ENCODE assay signal across 15 cellular contexts in genomic region chr6:106751501-106752252, GRCh38.
DNase-seq lines count a peak whose midpoint lies in the region; ATAC-seq and TF ChIP-seq lines count a peak whose summit lies in the region.
"Had no signal": no experiment of that assay in that cellular context is flagged by ENCODE, and none has a peak within 500 bp of the region (broad histone marks: within the 10 kb centered on the region; RNA-seq: fewer than 3 reads in every experiment).

No MANE protein-coding gene starts in this region.

- no peak for ATAC-seq in HG03159 (IDR thresholded peaks at IDR 0.05; ENCODE audit: unreplicated experiment)

- no peak overlapping the region for H3K4me3 ChIP-seq in adrenal gland
- H3K4me3 ChIP-seq: neural progenitor cell had no signal

- no TSS peak for BruUV-seq in Calu3 (replicated peaks; lab: Mats Ljungman, UMichigan)

- H3K4me3 Mint-ChIP-seq in Calu3 (ENCODE audit: low read depth, unreplicated experiment) (no peak overlapping the region), mesothelial cell of epicardium (no peak overlapping the region)
- H3K4me3 Mint-ChIP-seq: CD4-positive, alpha-beta memory T cell; endodermal cell; IgD-negative memory B cell; neural progenitor cell; T-helper 1 cell treated with Interleukin-12 subunit alpha and Interleukin-12 subunit beta and Interleukin-4 antibody, amounts not matched to agents 30 μg/mL and 1 μg/mL, for 36 hours had no signal

- no peaks in the 10 kb centered on the region for H3K9me3 Mint-ChIP-seq in Calu3 (ENCODE audit: low read depth, unreplicated experiment)
- H3K9me3 Mint-ChIP-seq in mesothelial cell of epicardium = no peaks in the 10 kb centered on the region
- H3K9me3 Mint-ChIP-seq: CD4-positive, alpha-beta memory T cell; endodermal cell; IgD-negative memory B cell; neural progenitor cell; T-helper 1 cell treated with Interleukin-12 subunit alpha and Interleukin-12 subunit beta and Interleukin-4 antibody, amounts not matched to agents 30 μg/mL and 1 μg/mL, for 36 hours had no signal

- CTCF ChIA-PET in Calu3 (lab: Charles Lee) = interaction anchor here (0.6 to 0.8 kb wide), 2 partner anchors 10 to 48 kb away, joined by 3 read pairs; no protein-coding TSS in a partner anchor

- H3K27me3 Mint-ChIP-seq in Calu3 (ENCODE audit: unreplicated experiment) = no peaks in the 10 kb centered on the region
- H3K27me3 Mint-ChIP-seq in mesothelial cell of epicardium (ENCODE audit: low read depth) = no peaks in the 10 kb centered on the region
- H3K27me3 Mint-ChIP-seq: IgD-negative memory B cell had no signal

- no peaks in the 10 kb centered on the region for H3K4me1 ChIP-seq in adrenal gland (replicated peaks in 1 of 2)

- H3K36me3 Mint-ChIP-seq in Calu3 (ENCODE audit: insufficient read depth, unreplicated experiment) = peaks cover 5% of the 10 kb centered on the region
- H3K36me3 Mint-ChIP-seq in mesothelial cell of epicardium = no peaks in the 10 kb centered on the region
- H3K36me3 Mint-ChIP-seq: CD4-positive, alpha-beta memory T cell; neural progenitor cell had no signal

- intact Hi-C loops in Calu3 (cut with micrococcal nuclease; ENCODE audit: unreplicated experiment) (no loop called here), adrenal gland (cut with DNase I) (no loop called here)

- DNase-seq in Calu3 = peak; percentile 54
- DNase-seq in M059J (ENCODE audit: low read depth) = peak; percentile 92
- DNase-seq in SW480 (ENCODE audit: low spot score) = peak; percentile 12
- DNase-seq in mesothelial cell of epicardium (ENCODE audit: low spot score in 2 of 2, unreplicated experiment in 2 of 2) = no peak
- no peak for DNase-seq in activated CD4-positive, alpha-beta T cell treated with anti-CD3 and anti-CD28 coated beads, Interleukin-2, amount 50 U/mL, for 1 hour
- DNase-seq in Kasumi-1 (lab: John Stamatoyannopoulos, UW) = no peak
- DNase-seq in adrenal gland = no peak
- DNase-seq: CD4-positive, alpha-beta memory T cell; endodermal cell; NCI-H345; stimulated activated naive CD4-positive, alpha-beta T cell treated with Interleukin-2 at 50 U/mL for 16 hours had no signal

- H3K27ac ChIP-seq in adrenal gland = no peak overlapping the region
- H3K27ac ChIP-seq: neural progenitor cell had no signal

- no peaks in the 10 kb centered on the region for H3K9me3 ChIP-seq in adrenal gland (replicated peaks in 1 of 3)

- no peaks in the 10 kb centered on the region for H3K36me3 ChIP-seq in adrenal gland (replicated peaks in 1 of 2)
- H3K36me3 ChIP-seq: neural progenitor cell had no signal

- TF ChIP-seq CTCF in Calu3 (IDR thresholded peaks at IDR 0.05; ENCODE audit: unreplicated experiment) = no peak
- no peak for TF ChIP-seq CTCF in mesothelial cell of epicardium (IDR thresholded peaks at IDR 0.05; ENCODE audit: unreplicated experiment)
- no peak for TF ChIP-seq CTCF in adrenal gland (IDR thresholded peaks at IDR 0.05)

- peak overlapping the region; percentile 58 for H3K27ac Mint-ChIP-seq in Calu3 (ENCODE audit: unreplicated experiment)
- peak overlapping the region; percentile 98 for H3K27ac Mint-ChIP-seq in mesothelial cell of epicardium
- H3K27ac Mint-ChIP-seq: CD4-positive, alpha-beta memory T cell; endodermal cell; IgD-negative memory B cell; neural progenitor cell; T-helper 1 cell treated with Interleukin-12 subunit alpha and Interleukin-12 subunit beta and Interleukin-4 antibody, amounts not matched to agents 30 μg/mL and 1 μg/mL, for 36 hours had no signal

- H3K27me3 ChIP-seq in adrenal gland = no peaks in the 10 kb centered on the region
- H3K27me3 ChIP-seq: neural progenitor cell had no signal

- peaks cover 61% of the 10 kb centered on the region for H3K4me1 Mint-ChIP-seq in Calu3 (ENCODE audit: low read depth, unreplicated experiment)
- H3K4me1 Mint-ChIP-seq in mesothelial cell of epicardium = peaks cover 46% of the 10 kb centered on the region
- H3K4me1 Mint-ChIP-seq: CD4-positive, alpha-beta memory T cell had no signal

- no peak for TF ChIP-seq POLR2A in adrenal gland (IDR thresholded peaks at IDR 0.05)

- WGBS in adrenal gland, 4 donors = 64 to 78% (median 76%) methylated on average over 3 to 6 of the region's 6 CpGs

Comparison
In these comparisons a context has a peak if more than half of its experiments do, and no peak if none do; other contexts are left out.
1. DNase-seq: peak in Calu3 (single experiment), M059J (single experiment) and SW480 (single experiment); none in mesothelial cell of epicardium (0 of 2), activated CD4-positive, alpha-beta T cell treated with anti-CD3 and anti-CD28 coated beads, Interleukin-2, amount 50 U/mL, for 1 hour (single experiment), Kasumi-1 (0 of 2) and adrenal gland (0 of 7).